Comparison of ENCODE assay signal across 20 cellular contexts in the genomic region with DNA sequence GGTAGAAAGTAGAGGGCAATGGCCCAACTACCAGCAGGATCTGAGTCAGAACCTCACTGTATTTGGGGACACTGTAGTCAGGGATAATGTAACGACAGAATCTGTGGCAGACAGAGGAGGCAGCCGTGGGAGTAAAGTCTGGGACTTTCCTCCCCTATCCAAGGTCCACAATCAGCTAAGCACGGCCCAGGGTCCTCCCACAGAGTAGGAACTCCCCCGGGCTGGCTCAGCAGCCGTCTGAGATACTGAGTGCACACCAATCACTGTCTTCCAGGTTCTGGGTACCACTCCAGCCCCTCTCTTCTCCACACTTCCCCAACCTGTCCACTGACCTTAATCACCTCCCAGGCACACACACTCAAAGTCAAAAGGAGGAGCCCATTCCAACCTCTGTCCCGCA. TPM values are rescaled to one million over a fixed set of nuclear protein-coding genes. Genes with fewer than 3 reads are reported as not detected.
DNase-seq lines count a peak whose midpoint lies in the region; ATAC-seq, FAIRE-seq and TF ChIP-seq lines count a peak whose summit lies in the region.
"Had no signal": no experiment of that assay in that cellular context is flagged by ENCODE, and none has a peak within 500 bp of the region (broad histone marks: within the 10 kb centered on the region; RNA-seq: fewer than 3 reads in every experiment).

No MANE protein-coding gene starts in this region.

- no peaks in the 10 kb centered on the region for H4K20me1 ChIP-seq in mammary epithelial cell (ENCODE audit: insufficient read depth, low read length)

- H3K4me3 ChIP-seq in mammary epithelial cell (replicated peaks in 1 of 3; ENCODE audit: insufficient read depth in 1 of 3, low read depth in 2 of 3, low read length in 3 of 3) (no peak overlapping the region), testis (no peak overlapping the region)
- H3K4me3 ChIP-seq: colonic mucosa, upper lobe of left lung had no signal

- CTCF ChIA-PET in MCF 10A (lab: Yijun Ruan, JAX), result interaction anchor here (1.1 to 8.0 kb wide), 5 partner anchors 83 to 97 kb away, joined by 6 to 92 read pairs (median 8); no protein-coding TSS in a partner anchor
- CTCF ChIA-PET in mammary epithelial cell (lab: Charles Lee; ENCODE audit: low non-redundant PET), result no interaction called here

- POLR2A ChIA-PET in MCF 10A (lab: Yijun Ruan, JAX), result interaction anchor here (0.5 kb wide), 1 partner anchor 38 kb away, joined by 3 read pairs; no protein-coding TSS in a partner anchor

- intact Hi-C loops in MCF 10A (cut with micrococcal nuclease), result no loop called here
- intact Hi-C loops in mammary epithelial cell (cut with micrococcal nuclease), result no loop called here
- intact Hi-C loops in testis (cut with DNase I; ENCODE audit: low total_unique reads), result loop anchor here (10.0 kb wide), 1 partner anchor 81 kb away; no protein-coding TSS in a partner anchor

- no peak overlapping the region for H3K27ac Mint-ChIP-seq in MCF 10A (ENCODE audit: low read depth, unreplicated experiment)
- H3K27ac Mint-ChIP-seq in activated naive CD8-positive, alpha-beta T cell, result no peak overlapping the region
- H3K27ac Mint-ChIP-seq in stimulated activated memory B cell treated with anti-CD40 and anti-IgM and Interleukin-4, amounts not matched to agents 10 μg/mL and 1 μg/mL and 100 μg/mL, for 72 hours, result no peak overlapping the region
- H3K27ac Mint-ChIP-seq: progenitor cell of endocrine pancreas had no signal

- ATAC-seq in stimulated activated memory B cell treated with anti-CD40 and anti-IgM and Interleukin-4, amounts not matched to agents 10 μg/mL and 1 μg/mL and 100 μg/mL, for 72 hours, result no peak
- ATAC-seq in HG02571 (IDR thresholded peaks at IDR 0.05; ENCODE audit: unreplicated experiment), result no peak
- ATAC-seq: SK-N-SH treated with all-trans-retinoic acid at 6 μM for 48 hours had no signal

- 63% methylated on average over 6 of the region's 6 CpGs for WGBS in mammary epithelial cell (ENCODE audit: low coverage, missing lambda C conversion rate)
- 42 to 53% methylated on average over 5 to 6 of the region's 6 CpGs for WGBS in testis, 2 donors

- H3K9me3 ChIP-seq in mammary epithelial cell (replicated peaks; ENCODE audit: insufficient read depth, low read length) (no peaks in the 10 kb centered on the region), testis (no peaks in the 10 kb centered on the region)
- H3K9me3 ChIP-seq: colonic mucosa, upper lobe of left lung had no signal

- H3K4me1 Mint-ChIP-seq in MCF 10A (ENCODE audit: insufficient read depth, unreplicated experiment), result peaks cover 36% of the 10 kb centered on the region
- H3K4me1 Mint-ChIP-seq in activated naive CD8-positive, alpha-beta T cell (ENCODE audit: low read depth), result peaks cover 53% of the 10 kb centered on the region
- H3K4me1 Mint-ChIP-seq in stimulated activated memory B cell treated with anti-CD40 and anti-IgM and Interleukin-4, amounts not matched to agents 10 μg/mL and 1 μg/mL and 100 μg/mL, for 72 hours, result peaks cover 18% of the 10 kb centered on the region

- H3K4me3 Mint-ChIP-seq in MCF 10A (ENCODE audit: unreplicated experiment), result peak overlapping the region; percentile 36
- peak overlapping the region; percentile 52 for H3K4me3 Mint-ChIP-seq in activated naive CD8-positive, alpha-beta T cell
- no peak overlapping the region for H3K4me3 Mint-ChIP-seq in stimulated activated memory B cell treated with anti-CD40 and anti-IgM and Interleukin-4, amounts not matched to agents 10 μg/mL and 1 μg/mL and 100 μg/mL, for 72 hours

- no peaks in the 10 kb centered on the region for H3K27me3 Mint-ChIP-seq in MCF 10A (ENCODE audit: insufficient read depth, unreplicated experiment)
- H3K27me3 Mint-ChIP-seq in activated naive CD8-positive, alpha-beta T cell, result no peaks in the 10 kb centered on the region
- peaks cover 74% of the 10 kb centered on the region for H3K27me3 Mint-ChIP-seq in stimulated activated memory B cell treated with anti-CD40 and anti-IgM and Interleukin-4, amounts not matched to agents 10 μg/mL and 1 μg/mL and 100 μg/mL, for 72 hours

- H3K36me3 ChIP-seq in mammary epithelial cell (ENCODE audit: insufficient read depth, low read length), result no peaks in the 10 kb centered on the region
- no peaks in the 10 kb centered on the region for H3K36me3 ChIP-seq in testis (ENCODE audit: low read depth, missing control alignments)
- H3K36me3 ChIP-seq: colonic mucosa, upper lobe of left lung had no signal

- BruUV-seq in MCF 10A (replicated peaks; lab: Mats Ljungman, UMichigan), result no TSS peak
- no TSS peak for BruUV-seq in mammary epithelial cell (replicated peaks; lab: Mats Ljungman, UMichigan)

- in situ Hi-C loops in mammary epithelial cell (cut with MboI; ENCODE audit: low sequenced_read_pairs in 2 of 2), result loop anchor here in 1 of 2 donors (10.0 kb wide), 1 partner anchor 91 kb away; no protein-coding TSS in a partner anchor

- TF ChIP-seq POLR2A in testis (IDR thresholded peaks at IDR 0.05), result no peak

- dilution Hi-C loops in mammary epithelial cell (cut with HindIII; ENCODE audit: low sequenced_read_pairs), result no loop called here

- H3K4me1 ChIP-seq in mammary epithelial cell (ENCODE audit: insufficient read depth, low read length) (peaks cover 18% of the 10 kb centered on the region), testis (peaks cover 50% of the 10 kb centered on the region)

- DNase-seq in MCF 10A (ENCODE audit: unreplicated experiment) (no peak), mammary epithelial cell (no peak), kidney glomerular epithelial cell (lab: John Stamatoyannopoulos, UW) (peak; percentile 6), testis (peak; percentile 88), D721Med (ENCODE audit: insufficient read length, low spot score) (no peak)
- DNase-seq: amygdala, Calu3, colonic mucosa, GF-D8, Karpas-422, kidney, NCI-H1694, NCI-H510A, upper lobe of left lung had no signal

- H3K4me2 ChIP-seq in mammary epithelial cell (ENCODE audit: insufficient read depth, low read depth, low read length), result no peak overlapping the region

- H3K27ac ChIP-seq in mammary epithelial cell (ENCODE audit: insufficient read depth, low read depth, low read length), result no peak overlapping the region
- no peak overlapping the region for H3K27ac ChIP-seq in testis
- H3K27ac ChIP-seq: colonic mucosa, upper lobe of left lung, VCaP had no signal

- H3K79me2 ChIP-seq in mammary epithelial cell (ENCODE audit: insufficient read depth, low read length), result no peaks in the 10 kb centered on the region

- H3K36me3 Mint-ChIP-seq in MCF 10A (ENCODE audit: insufficient read depth, unreplicated experiment), result no peaks in the 10 kb centered on the region
- H3K36me3 Mint-ChIP-seq in activated naive CD8-positive, alpha-beta T cell, result no peaks in the 10 kb centered on the region
- H3K36me3 Mint-ChIP-seq in stimulated activated memory B cell treated with anti-CD40 and anti-IgM and Interleukin-4, amounts not matched to agents 10 μg/mL and 1 μg/mL and 100 μg/mL, for 72 hours, result no peaks in the 10 kb centered on the region

- peaks cover 13% of the 10 kb centered on the region for H3K27me3 ChIP-seq in mammary epithelial cell (ENCODE audit: insufficient read depth, low read length)
- no peaks in the 10 kb centered on the region for H3K27me3 ChIP-seq in testis

- no peak for FAIRE-seq in D721Med (lab: Jason Lieb, UNC)
- FAIRE-seq: kidney had no signal

- no peak for TF ChIP-seq CTCF in MCF 10A (IDR thresholded peaks at IDR 0.05; ENCODE audit: unreplicated experiment)
- TF ChIP-seq CTCF in mammary epithelial cell (conservative IDR thresholded peaks at IDR 0.05 in 1 of 2, IDR thresholded peaks at IDR 0.05 in 1 of 2; ENCODE audit: extremely low read depth in 1 of 2, insufficient read depth in 1 of 2, low read depth in 1 of 2, low read length in 2 of 2), result no peak
- TF ChIP-seq CTCF in testis (IDR thresholded peaks at IDR 0.05), result no peak
- TF ChIP-seq CTCF in D721Med (IDR thresholded peaks at IDR 0.05; ENCODE audit: insufficient read depth, missing control alignments), result no peak

- no peaks in the 10 kb centered on the region for H3K9me3 Mint-ChIP-seq in MCF 10A (ENCODE audit: unreplicated experiment)
- no peaks in the 10 kb centered on the region for H3K9me3 Mint-ChIP-seq in activated naive CD8-positive, alpha-beta T cell (ENCODE audit: low read depth)
- no peaks in the 10 kb centered on the region for H3K9me3 Mint-ChIP-seq in stimulated activated memory B cell treated with anti-CD40 and anti-IgM and Interleukin-4, amounts not matched to agents 10 μg/mL and 1 μg/mL and 100 μg/mL, for 72 hours

- H2AFZ ChIP-seq in mammary epithelial cell (ENCODE audit: low read depth, low read length), result no peak overlapping the region

- no peak overlapping the region for H3K9ac ChIP-seq in mammary epithelial cell (ENCODE audit: insufficient read depth, low read length)

RNA-seq across cellular contexts. Expression of a gene that starts 3.2 kb away (rescaled TPM):
- total RNA-seq in MCF 10A (2022) (13.9 and 19.7 TPM in 2 replicates), mammary epithelial cell (1 to 10 TPM in 1 of 2 donors, under 1 TPM in 1; 0.33 to 1.2 TPM), testis (100 to 1,000 TPM in 1 of 2 donors, 10 to 100 TPM in 1; 71.9 to 119 TPM)
- polyA plus RNA-seq in mammary epithelial cell (1.1 TPM), testis (ENCODE audit: insufficient read depth, low read depth, low replicate concordance) (16.8 TPM)
- polyA minus RNA-seq in mammary epithelial cell, result 26.3 TPM

Comparison
In these comparisons a context has a peak if more than half of its experiments do, and no peak if none do; other contexts are left out.
1. DNase-seq: peak in kidney glomerular epithelial cell (single experiment) and testis (single experiment); none in MCF 10A (single experiment), mammary epithelial cell (single experiment) and D721Med (single experiment).